9 cellular contexts compared by ENCODE assay signal in the genomic region with DNA sequence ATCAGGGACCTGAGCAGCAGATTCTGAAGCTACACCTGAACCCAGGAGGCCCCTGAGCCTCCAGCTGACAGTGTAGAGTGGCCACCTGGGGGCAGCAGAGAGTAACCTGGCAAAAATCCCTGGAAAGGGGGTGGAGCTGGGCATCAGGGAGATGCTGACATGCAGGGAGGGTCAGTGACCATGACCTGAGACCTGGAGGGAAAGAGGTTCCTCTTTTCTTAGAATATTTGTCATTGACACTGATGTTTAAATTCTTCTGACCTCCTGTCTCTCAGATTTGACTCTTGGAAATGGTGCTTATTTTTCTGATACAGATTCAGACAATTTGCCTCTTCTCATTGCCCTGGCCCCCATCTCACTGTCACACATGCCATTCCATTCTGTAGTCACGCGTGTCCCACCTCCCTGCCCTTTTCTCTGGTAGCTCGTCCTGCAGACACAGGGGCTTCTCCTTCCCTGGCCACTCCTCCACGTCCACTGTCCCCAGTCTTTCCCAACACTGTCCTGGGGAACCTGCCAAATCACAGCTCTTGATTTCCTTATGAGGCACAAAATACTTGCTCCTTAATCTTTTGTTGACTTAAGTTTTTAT.
DNase-seq lines count a peak whose midpoint lies in the region; ATAC-seq and TF ChIP-seq lines count a peak whose summit lies in the region.
"Had no signal": no experiment of that assay in that cellular context is flagged by ENCODE, and none has a peak within 500 bp of the region (broad histone marks: within the 10 kb centered on the region; RNA-seq: fewer than 3 reads in every experiment).

No MANE protein-coding gene starts in this region.

- H3K9me3 ChIP-seq in MG63, result no peaks in the 10 kb centered on the region
- no peaks in the 10 kb centered on the region for H3K9me3 ChIP-seq in endodermal cell (ENCODE audit: control insufficient read depth, low read length)

- WGBS in endodermal cell (ENCODE audit: insufficient coverage in 1 of 2, insufficient read length in 1 of 2), 2 experiments, result 62% methylated on average over 4 of the region's 4 CpGs; no CpG with 5 or more reads in 1 of the 2 experiments

- DNase-seq in NCI-H2107 (lab: John Stamatoyannopoulos, UW) (peak; percentile 3), NCI-H2107 treated with DMSO at 0.1 percent for 48 hours (lab: John Stamatoyannopoulos, UW; ENCODE audit: unreplicated experiment) (no peak), MG63 (peak; percentile 43), endodermal cell (peak; percentile 95)
- DNase-seq in activated CD4-positive, alpha-beta T cell treated with anti-CD3 and anti-CD28 coated beads, Interleukin-2, amount 50 U/mL, for 4 hours, result peak; percentile 10 to 29
- DNase-seq in natural killer cell treated with Interleukin-12 subunit alpha and Interleukin-12 subunit beta and Interleukin-15 and Interleukin-18, amount 100 ng/mL, for 72 hours (ENCODE audit: low spot score), result no peak

- H3K9me3 Mint-ChIP-seq in endodermal cell, result no peaks in the 10 kb centered on the region
- H3K9me3 Mint-ChIP-seq in natural killer cell treated with Interleukin-12 subunit alpha and Interleukin-12 subunit beta and Interleukin-15 and Interleukin-18, amount 100 ng/mL, for 72 hours, result no peaks in the 10 kb centered on the region
- H3K9me3 Mint-ChIP-seq: stimulated activated naive CD8-positive, alpha-beta T cell treated with anti-CD3 and anti-CD28 coated beads, Interleukin-15, Interleukin-2, amounts not matched to agents 100 ng/mL and 50 ng/mL, for 24 hours had no signal

- no peak overlapping the region for H3K4me3 Mint-ChIP-seq in endodermal cell
- no peak overlapping the region for H3K4me3 Mint-ChIP-seq in natural killer cell treated with Interleukin-12 subunit alpha and Interleukin-12 subunit beta and Interleukin-15 and Interleukin-18, amount 100 ng/mL, for 72 hours
- H3K4me3 Mint-ChIP-seq: stimulated activated naive CD8-positive, alpha-beta T cell treated with anti-CD3 and anti-CD28 coated beads, Interleukin-15, Interleukin-2, amounts not matched to agents 100 ng/mL and 50 ng/mL, for 24 hours had no signal

- no peaks in the 10 kb centered on the region for H3K36me3 Mint-ChIP-seq in endodermal cell (ENCODE audit: low read depth)
- no peaks in the 10 kb centered on the region for H3K36me3 Mint-ChIP-seq in natural killer cell treated with Interleukin-12 subunit alpha and Interleukin-12 subunit beta and Interleukin-15 and Interleukin-18, amount 100 ng/mL, for 72 hours

- H3K4me3 ChIP-seq in MG63, result no peak overlapping the region
- H3K4me3 ChIP-seq in endodermal cell (ENCODE audit: low read length), result no peak overlapping the region

- H3K27ac ChIP-seq in endodermal cell (ENCODE audit: low read depth, low read length), result no peak overlapping the region

- peaks cover 93% of the 10 kb centered on the region for H3K27me3 Mint-ChIP-seq in endodermal cell (ENCODE audit: insufficient read depth)
- H3K27me3 Mint-ChIP-seq in natural killer cell treated with Interleukin-12 subunit alpha and Interleukin-12 subunit beta and Interleukin-15 and Interleukin-18, amount 100 ng/mL, for 72 hours, result no peaks in the 10 kb centered on the region

- ATAC-seq in natural killer cell treated with Interleukin-12 subunit alpha and Interleukin-12 subunit beta and Interleukin-15 and Interleukin-18, amount 100 ng/mL, for 72 hours, result peak; percentile 54 to 63
- no peak for ATAC-seq in HG03439 (IDR thresholded peaks at IDR 0.05; ENCODE audit: unreplicated experiment)
- ATAC-seq in GM19035 (IDR thresholded peaks at IDR 0.05; ENCODE audit: unreplicated experiment), result no peak

- H3K9ac ChIP-seq in endodermal cell (ENCODE audit: extremely low read depth, low read length, poor library complexity, severe bottlenecking), result no peak overlapping the region

- no peak overlapping the region for H3K27ac Mint-ChIP-seq in endodermal cell
- peak overlapping the region in 1 of 2 donors; percentile 6 for H3K27ac Mint-ChIP-seq in natural killer cell treated with Interleukin-12 subunit alpha and Interleukin-12 subunit beta and Interleukin-15 and Interleukin-18, amount 100 ng/mL, for 72 hours
- H3K27ac Mint-ChIP-seq: stimulated activated naive CD8-positive, alpha-beta T cell treated with anti-CD3 and anti-CD28 coated beads, Interleukin-15, Interleukin-2, amounts not matched to agents 100 ng/mL and 50 ng/mL, for 24 hours had no signal

- TF ChIP-seq CTCF in endodermal cell (conservative IDR thresholded peaks at IDR 0.05), result peak; percentile 92

- H3K4me1 Mint-ChIP-seq in endodermal cell, result no peaks in the 10 kb centered on the region
- H3K4me1 Mint-ChIP-seq in natural killer cell treated with Interleukin-12 subunit alpha and Interleukin-12 subunit beta and Interleukin-15 and Interleukin-18, amount 100 ng/mL, for 72 hours (ENCODE audit: low read depth in 2 of 2), result peaks cover 31 to 32% of the 10 kb centered on the region in 2 donors

- no peaks in the 10 kb centered on the region; the same call in 1 of the 2 replicates for H3K27me3 ChIP-seq in MG63
- peaks cover 63% of the 10 kb centered on the region for H3K27me3 ChIP-seq in endodermal cell (ENCODE audit: control insufficient read depth, insufficient read depth, low read length, poor library complexity, severe bottlenecking)

- H3K36me3 ChIP-seq in MG63, result no peaks in the 10 kb centered on the region
- H3K36me3 ChIP-seq in endodermal cell (ENCODE audit: control insufficient read depth, insufficient read depth, low read length), result no peaks in the 10 kb centered on the region

- no peaks in the 10 kb centered on the region for H3K4me1 ChIP-seq in endodermal cell (ENCODE audit: control insufficient read depth, insufficient read depth, low read length)

Comparison
In these comparisons a context has a peak if more than half of its experiments do, and no peak if none do; other contexts are left out.
1. DNase-seq: peak in NCI-H2107 (single experiment), MG63 (single experiment), activated CD4-positive, alpha-beta T cell treated with anti-CD3 and anti-CD28 coated beads, Interleukin-2, amount 50 U/mL, for 4 hours (2 of 2) and endodermal cell (single experiment); none in NCI-H2107 treated with DMSO at 0.1 percent for 48 hours (single experiment) and natural killer cell treated with Interleukin-12 subunit alpha and Interleukin-12 subunit beta and Interleukin-15 and Interleukin-18, amount 100 ng/mL, for 72 hours (single experiment).
2. ATAC-seq: peak in natural killer cell treated with Interleukin-12 subunit alpha and Interleukin-12 subunit beta and Interleukin-15 and Interleukin-18, amount 100 ng/mL, for 72 hours (2 of 2); none in HG03439 (single experiment) and GM19035 (single experiment).